11 cellular contexts compared by ENCODE assay signal in genomic region chr15:91291673-91292072, GRCh38.
DNase-seq lines count a peak whose midpoint lies in the region; ATAC-seq, FAIRE-seq and TF ChIP-seq lines count a peak whose summit lies in the region.
"Had no signal": no experiment of that assay in that cellular context is flagged by ENCODE, and none has a peak within 500 bp of the region (broad histone marks: within the 10 kb centered on the region; RNA-seq: fewer than 3 reads in every experiment).

No MANE protein-coding gene starts in this region.

- H3K9me3 ChIP-seq in A549 (peaks cover 7% of the 10 kb centered on the region; the same call in 2 of the 3 replicates), breast epithelium (no peaks in the 10 kb centered on the region)

- no peak overlapping the region for H3K27ac ChIP-seq in A549
- no peak overlapping the region for H3K27ac ChIP-seq in foreskin keratinocyte
- H3K27ac ChIP-seq in breast epithelium: no peak overlapping the region

- no peak for TF ChIP-seq CTCF in A549 (IDR thresholded peaks at IDR 0.05)
- no peak for TF ChIP-seq CTCF in foreskin keratinocyte (conservative IDR thresholded peaks at IDR 0.05)
- no peak for TF ChIP-seq CTCF in breast epithelium (IDR thresholded peaks at IDR 0.05)

- intact Hi-C loops in breast epithelium (cut with DNase I; ENCODE audit: low total_unique reads): loop anchor here (10.0 kb wide), 1 partner anchor 793 kb away; no protein-coding TSS in a partner anchor

- no peaks in the 10 kb centered on the region for H3K36me3 ChIP-seq in breast epithelium

- H3K4me1 ChIP-seq in A549: no peaks in the 10 kb centered on the region
- no peaks in the 10 kb centered on the region for H3K4me1 ChIP-seq in foreskin keratinocyte
- no peaks in the 10 kb centered on the region for H3K4me1 ChIP-seq in breast epithelium

- no peak for FAIRE-seq in A549 (lab: Jason Lieb, UNC)

- POLR2A ChIA-PET in A549 (lab: Yijun Ruan, JAX): no interaction called here

- H3K4me3 ChIP-seq in A549 (no peak overlapping the region), breast epithelium (no peak overlapping the region)

- no peak for TF ChIP-seq EP300 in A549 (IDR thresholded peaks at IDR 0.05)

- TF ChIP-seq POLR2A in A549 (IDR thresholded peaks at IDR 0.05; ENCODE audit: low read length) (no peak), breast epithelium (IDR thresholded peaks at IDR 0.05) (no peak)

- in situ Hi-C loops in KBM-7 (cut with MboI; ENCODE audit: low pct_unique_long_range_greater_than_20kb, low sequenced_read_pairs): no loop called here

- CTCF ChIA-PET in A549 (lab: Yijun Ruan, JAX): interaction anchor here (0.5 kb wide), 1 partner anchor 1872 kb away, joined by 3 read pairs; no protein-coding TSS in a partner anchor

- H3K27me3 ChIP-seq in foreskin keratinocyte (peaks cover 4% of the 10 kb centered on the region), breast epithelium (no peaks in the 10 kb centered on the region)

- DNase-seq in A549 (ENCODE audit: low read depth in 1 of 2, low spot score in 1 of 2): peak in 1 of 2 experiments; percentile 37
- peak; percentile 35 for DNase-seq in KBM-7
- DNase-seq in cerebellar cortex (ENCODE audit: low spot score): peak; percentile 27
- DNase-seq in foreskin keratinocyte: no peak
- no peak for DNase-seq in breast epithelium (ENCODE audit: low spot score in 2 of 2)
- no peak for DNase-seq in effector CD8-positive, alpha-beta T cell (lab: John Stamatoyannopoulos, UW)
- DNase-seq: DMS79 treated with DMSO at 0.1 percent for 48 hours, PC-3, posterior cingulate gyrus had no signal

- 70% methylated on average over 3 of the region's 3 CpGs for WGBS in A549 (ENCODE audit: missing lambda C conversion rate)

- ATAC-seq in A549: peak in 1 of 2 experiments; percentile 73; a peak in 3 of 6 replicates
- peak; percentile 46 for ATAC-seq in GM18868 (IDR thresholded peaks at IDR 0.05; ENCODE audit: unreplicated experiment)
- ATAC-seq in foreskin keratinocyte: no peak
- ATAC-seq in HG03280 (IDR thresholded peaks at IDR 0.05; ENCODE audit: unreplicated experiment): no peak
- ATAC-seq: PC-3 had no signal

- H3K4me2 ChIP-seq in A549: no peak overlapping the region

- no peak for TF ChIP-seq RAD21 in A549 (conservative IDR thresholded peaks at IDR 0.05 in 1 of 2, IDR thresholded peaks at IDR 0.05 in 1 of 2)

TF ChIP-seq in A549, 52 proteins besides CTCF, POLR2A, EP300 and RAD21:
- TF ChIP-seq USF2 (IDR thresholded peaks at IDR 0.05) (peak; percentile 47; the same call in 1 of the 2 replicates), HOXB5 (CRISPR knock-in tag; IDR thresholded peaks at IDR 0.05) (no peak), KDM1A (IDR thresholded peaks at IDR 0.05; ENCODE audit: low read depth) (no peak), TP53 (CRISPR knock-in tag; IDR thresholded peaks at IDR 0.05) (no peak)
TF ChIP-seq in A549: peak in this region for 1.

Comparison
In these comparisons a context has a peak if more than half of its experiments do, and no peak if none do; other contexts are left out.
1. DNase-seq: peak in KBM-7 (single experiment) and cerebellar cortex (single experiment); none in foreskin keratinocyte (0 of 2), breast epithelium (0 of 2) and effector CD8-positive, alpha-beta T cell (single experiment).